ENCODE assay signal across 8 cellular contexts in the genomic region with DNA sequence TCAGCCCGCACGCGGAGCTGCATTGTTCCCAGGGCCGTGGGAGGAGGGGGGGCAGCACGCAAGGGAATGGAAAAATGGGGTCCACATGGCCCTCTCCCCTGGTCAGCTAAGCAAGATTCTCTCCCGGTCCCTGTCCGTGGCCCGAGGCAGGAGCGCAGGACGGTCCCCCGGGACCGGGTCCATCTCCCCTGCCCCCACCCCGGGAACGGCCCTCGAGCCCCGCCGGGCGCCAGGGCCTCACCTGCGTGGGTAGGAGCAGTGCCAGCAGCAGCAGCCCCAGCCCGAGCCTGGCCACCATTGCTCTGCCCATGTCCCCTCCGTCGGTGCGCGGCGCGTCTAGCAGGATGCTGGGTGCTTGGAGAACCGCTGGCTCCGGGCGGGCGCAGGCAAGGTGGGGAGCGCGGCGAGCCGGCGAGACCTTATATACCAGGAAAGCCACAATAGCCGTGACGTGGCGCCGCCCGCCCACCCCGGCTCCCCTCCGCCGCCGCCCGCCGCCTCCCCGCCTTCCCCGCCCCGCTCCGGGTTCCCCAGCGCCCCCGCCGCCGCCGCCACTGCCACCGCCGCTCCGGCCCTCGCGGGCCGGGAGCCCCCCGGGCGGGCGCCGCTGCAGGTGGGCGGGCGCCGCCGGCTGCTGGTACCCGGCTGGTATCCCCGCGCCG. TPM values are rescaled to one million over a fixed set of nuclear protein-coding genes. Genes with fewer than 3 reads are reported as not detected.
DNase-seq lines count a peak whose midpoint lies in the region; ATAC-seq and TF ChIP-seq lines count a peak whose summit lies in the region.

A gene with protein sequence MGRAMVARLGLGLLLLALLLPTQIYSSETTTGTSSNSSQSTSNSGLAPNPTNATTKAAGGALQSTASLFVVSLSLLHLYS (minus strand): TSS at position 393 of the 662 bp plus-strand sequence. CDS start 83 bp downstream, at position 310.

- no peak for TF ChIP-seq CTCF in liver (IDR thresholded peaks at IDR 0.05; ENCODE audit: low read depth, low read length, missing input control)

- peaks cover 10 to 16% (median 12%) of the 10 kb centered on the region in 4 donors for H3K4me1 ChIP-seq in liver (ENCODE audit: control insufficient read depth in 4 of 4, insufficient read depth in 4 of 4, low read length in 3 of 4)

- H3K36me3 ChIP-seq in liver (ENCODE audit: control insufficient read depth in 4 of 4, insufficient read depth in 3 of 4, low read depth in 1 of 4, low read length in 3 of 4) = no peaks in the 10 kb centered on the region

- in situ Hi-C loops in T47D (cut with HindIII; ENCODE audit: low pct_unique_long_range_greater_than_20kb, low sequenced_read_pairs) = no loop called here

- TF ChIP-seq RAD21 in liver (IDR thresholded peaks at IDR 0.05) = no peak

- DNase-seq in Right ventricle myocardium inferior (ENCODE audit: missing footprints) (peak; percentile 79), cardiac septum (ENCODE audit: low spot score) (no peak), OCI-M1 (lab: John Stamatoyannopoulos, UW) (peak; percentile 84), T47D (ENCODE audit: low read depth in 1 of 2, low spot score in 1 of 2) (peak; percentile 66 to 83), GF-D8 (lab: John Stamatoyannopoulos, UW) (no peak)
- DNase-seq in stimulated activated naive CD8-positive, alpha-beta T cell treated with anti-CD3 and anti-CD28 coated beads, Interleukin-15, Interleukin-2, amounts not matched to agents 100 U/mL and 50 U/mL, for 24 hours = peak; percentile 50

- no peak within 1 kb of the TSS for H3K9ac ChIP-seq in liver (ENCODE audit: low read depth in 1 of 2, low read length in 2 of 2)

- H3K4me3 ChIP-seq in liver (ENCODE audit: low read depth in 1 of 3, low read length in 3 of 3) = peak within 1 kb of the TSS; percentile 11 to 88 (median 61)

- ATAC-seq in Right ventricle myocardium inferior = no peak
- ATAC-seq in HG03280 (IDR thresholded peaks at IDR 0.05; ENCODE audit: unreplicated experiment) = peak; percentile 22
- peak; percentile 35 for ATAC-seq in stimulated activated naive CD8-positive, alpha-beta T cell treated with anti-CD3 and anti-CD28 coated beads, Interleukin-15, Interleukin-2, amounts not matched to agents 100 U/mL and 50 U/mL, for 24 hours

- peaks cover 0 to 7% (median 1%) of the 10 kb centered on the region in 4 donors for H3K27me3 ChIP-seq in liver (ENCODE audit: control insufficient read depth in 4 of 4, insufficient read depth in 4 of 4, low read length in 3 of 4)

- 2% methylated on average over 73 of the region's 73 CpGs for WGBS in liver

- H3K9me3 ChIP-seq in liver (ENCODE audit: control insufficient read depth in 4 of 4, low read length in 3 of 4) = no peaks in the 10 kb centered on the region

- intact Hi-C loops in Right ventricle myocardium inferior (cut with DNase I) (loop anchor here (10.0 kb wide), 1 partner anchor 410 kb away; no protein-coding TSS in a partner anchor), cardiac septum (cut with DNase I) (no loop called here)

- peak within 1 kb of the TSS in 1 of 2 donors; percentile 12 for H3K27ac ChIP-seq in liver (ENCODE audit: low read depth in 1 of 2, low read length in 2 of 2)

TF ChIP-seq in liver, 16 proteins besides CTCF, POLR2A, EP300 and RAD21:
- TF ChIP-seq RXRA (IDR thresholded peaks at IDR 0.05) = no peak
- no peak for TF ChIP-seq FOXA1 (IDR thresholded peaks at IDR 0.05)
- TF ChIP-seq YY1 (IDR thresholded peaks at IDR 0.05) = no peak
- no peak for TF ChIP-seq ZBTB33 (IDR thresholded peaks at IDR 0.05)
- TF ChIP-seq GABPA (IDR thresholded peaks at IDR 0.05 in 1 of 2, conservative IDR thresholded peaks at IDR 0.05 in 1 of 2) = no peak
- TF ChIP-seq, protein P1, sequence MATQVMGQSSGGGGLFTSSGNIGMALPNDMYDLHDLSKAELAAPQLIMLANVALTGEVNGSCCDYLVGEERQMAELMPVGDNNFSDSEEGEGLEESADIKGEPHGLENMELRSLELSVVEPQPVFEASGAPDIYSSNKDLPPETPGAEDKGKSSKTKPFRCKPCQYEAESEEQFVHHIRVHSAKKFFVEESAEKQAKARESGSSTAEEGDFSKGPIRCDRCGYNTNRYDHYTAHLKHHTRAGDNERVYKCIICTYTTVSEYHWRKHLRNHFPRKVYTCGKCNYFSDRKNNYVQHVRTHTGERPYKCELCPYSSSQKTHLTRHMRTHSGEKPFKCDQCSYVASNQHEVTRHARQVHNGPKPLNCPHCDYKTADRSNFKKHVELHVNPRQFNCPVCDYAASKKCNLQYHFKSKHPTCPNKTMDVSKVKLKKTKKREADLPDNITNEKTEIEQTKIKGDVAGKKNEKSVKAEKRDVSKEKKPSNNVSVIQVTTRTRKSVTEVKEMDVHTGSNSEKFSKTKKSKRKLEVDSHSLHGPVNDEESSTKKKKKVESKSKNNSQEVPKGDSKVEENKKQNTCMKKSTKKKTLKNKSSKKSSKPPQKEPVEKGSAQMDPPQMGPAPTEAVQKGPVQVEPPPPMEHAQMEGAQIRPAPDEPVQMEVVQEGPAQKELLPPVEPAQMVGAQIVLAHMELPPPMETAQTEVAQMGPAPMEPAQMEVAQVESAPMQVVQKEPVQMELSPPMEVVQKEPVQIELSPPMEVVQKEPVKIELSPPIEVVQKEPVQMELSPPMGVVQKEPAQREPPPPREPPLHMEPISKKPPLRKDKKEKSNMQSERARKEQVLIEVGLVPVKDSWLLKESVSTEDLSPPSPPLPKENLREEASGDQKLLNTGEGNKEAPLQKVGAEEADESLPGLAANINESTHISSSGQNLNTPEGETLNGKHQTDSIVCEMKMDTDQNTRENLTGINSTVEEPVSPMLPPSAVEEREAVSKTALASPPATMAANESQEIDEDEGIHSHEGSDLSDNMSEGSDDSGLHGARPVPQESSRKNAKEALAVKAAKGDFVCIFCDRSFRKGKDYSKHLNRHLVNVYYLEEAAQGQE (IDR thresholded peaks at IDR 0.05) = no peak
- no peak for TF ChIP-seq MAX (IDR thresholded peaks at IDR 0.05)
- no peak for TF ChIP-seq TAF1 (conservative IDR thresholded peaks at IDR 0.05)
- TF ChIP-seq ATF3 (IDR thresholded peaks at IDR 0.05) = no peak
- TF ChIP-seq EGR1 (IDR thresholded peaks at IDR 0.05; ENCODE audit: low read depth in 2 of 2) = no peak
- TF ChIP-seq JUND (IDR thresholded peaks at IDR 0.05) = no peak
- no peak for TF ChIP-seq HNF4A (conservative IDR thresholded peaks at IDR 0.05)
- no peak for TF ChIP-seq SP1 (IDR thresholded peaks at IDR 0.05)
- TF ChIP-seq NR2F2 (IDR thresholded peaks at IDR 0.05) = no peak
- no peak for TF ChIP-seq HNF4G (IDR thresholded peaks at IDR 0.05)
- TF ChIP-seq FOXA2 (IDR thresholded peaks at IDR 0.05) = no peak

RNA-seq across cellular contexts. Expression of the gene that starts here (rescaled TPM):
- 0.35 TPM for total RNA-seq in Right ventricle myocardium inferior
- total RNA-seq in cardiac septum = 0.78 TPM
- total RNA-seq in liver = 10 to 100 TPM; 14.2 to 84.6 TPM
- 10 to 100 TPM; 14.4 to 15.0 TPM for polyA plus RNA-seq in liver

Comparison
In these comparisons a context has a peak if more than half of its experiments do, and no peak if none do; other contexts are left out.
1. Peak in DNase-seq in Right ventricle myocardium inferior; RNA of the gene not detected or under 1 TPM.
2. DNase-seq: peak in OCI-M1 (single experiment), T47D (2 of 2) and stimulated activated naive CD8-positive, alpha-beta T cell treated with anti-CD3 and anti-CD28 coated beads, Interleukin-15, Interleukin-2, amounts not matched to agents 100 U/mL and 50 U/mL, for 24 hours (single experiment); none in cardiac septum (single experiment) and GF-D8 (single experiment).